11 cellular contexts compared by ENCODE assay signal in genomic region chr4:26175905-26176304, GRCh38.
"Had no signal": no experiment of that assay in that cellular context is flagged by ENCODE, and none has a peak within 500 bp of the region (broad histone marks: within the 10 kb centered on the region; RNA-seq: fewer than 3 reads in every experiment).

No MANE protein-coding gene starts in this region.

- H3K9me3 Mint-ChIP-seq: activated CD8-positive, alpha-beta T cell treated with anti-CD3 and anti-CD28 coated beads for 36 hours had no signal

- ATAC-seq: SK-N-SH treated with all-trans-retinoic acid at 6 μM for 48 hours, upper lobe of right lung had no signal

- DNase-seq: activated CD8-positive, alpha-beta memory T cell treated with anti-CD3 and anti-CD28 coated beads, Interleukin-2, amount 50 U/mL, for 4 hours; effector CD8-positive, alpha-beta T cell; hippocampal formation; left ventricle myocardium superior; small intestine; substantia nigra; upper lobe of right lung had no signal

- H3K27ac Mint-ChIP-seq: activated T-cell treated with anti-CD3 and anti-CD28 coated beads, Interleukin-2, amount 50 U/mL, for 72 hours had no signal

- H3K27ac ChIP-seq: coronary artery, upper lobe of right lung had no signal

- H3K36me3 ChIP-seq: upper lobe of right lung had no signal

- H3K9me3 ChIP-seq: upper lobe of right lung had no signal

- H3K4me3 ChIP-seq: coronary artery, upper lobe of right lung had no signal

- H3K4me3 Mint-ChIP-seq: activated CD8-positive, alpha-beta T cell treated with anti-CD3 and anti-CD28 coated beads for 36 hours had no signal
